In the genomic region with DNA sequence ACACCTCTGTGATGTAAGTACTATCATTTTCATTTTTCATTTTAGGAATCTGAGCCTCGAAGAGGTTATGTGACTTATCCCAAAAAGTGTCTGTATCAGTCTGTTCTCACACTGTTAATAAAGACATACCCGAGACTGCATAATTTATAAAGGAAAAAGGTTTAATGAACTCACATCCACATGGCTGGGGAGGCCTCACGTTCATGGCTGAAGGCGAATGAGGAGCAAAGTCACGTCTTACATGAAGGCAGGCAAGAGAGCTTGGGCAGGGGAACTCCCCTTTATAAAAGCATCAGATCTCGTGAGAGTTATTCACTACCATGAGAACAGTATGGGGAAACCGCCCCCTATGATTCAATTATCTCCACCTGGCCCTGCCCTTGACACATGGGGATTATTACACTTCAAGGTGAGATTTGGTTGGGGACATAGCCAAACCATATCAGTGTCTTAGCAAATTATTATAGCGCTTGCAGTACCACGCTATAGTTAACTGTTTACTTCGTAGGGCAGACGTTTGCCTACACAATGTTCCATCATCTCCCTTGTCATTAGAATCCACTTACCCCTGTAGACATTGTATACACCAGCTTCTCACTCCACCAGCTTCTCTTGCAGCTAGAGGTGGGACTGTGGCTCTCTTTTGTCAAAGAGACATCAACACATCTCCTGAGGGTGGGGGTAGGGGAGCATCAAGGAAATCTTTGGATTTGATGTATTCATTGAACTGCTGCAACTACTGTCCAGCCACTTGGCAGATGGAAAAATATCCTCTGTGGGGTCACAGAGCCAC, we compare ENCODE assay signal across 27 cellular contexts.
"Had no signal": no experiment of that assay in that cellular context is flagged by ENCODE, and none has a peak within 500 bp of the region (broad histone marks: within the 10 kb centered on the region; RNA-seq: fewer than 3 reads in every experiment).

No MANE protein-coding gene starts in this region.

- H3K27me3 Mint-ChIP-seq: activated naive CD4-positive, alpha-beta T cell treated with anti-CD3 and anti-CD28 coated beads, Interleukin-2, amount 50 U/mL, for 24 hours; activated T-cell treated with anti-CD3 and anti-CD28 coated beads, Interleukin-2, amount 50 U/mL, for 24 hours; central memory CD8-positive, alpha-beta T cell had no signal

- H3K27ac ChIP-seq: ascending aorta, body of pancreas had no signal

- H3K36me3 ChIP-seq: ascending aorta had no signal

- H3K4me3 ChIP-seq: ascending aorta, body of pancreas had no signal

- H3K9me3 Mint-ChIP-seq: activated naive CD4-positive, alpha-beta T cell treated with anti-CD3 and anti-CD28 coated beads, Interleukin-2, amount 50 U/mL, for 24 hours; activated T-cell treated with anti-CD3 and anti-CD28 coated beads, Interleukin-2, amount 50 U/mL, for 24 hours; central memory CD8-positive, alpha-beta T cell; WTC11 had no signal

- H3K36me3 Mint-ChIP-seq: WTC11 had no signal

- H3K4me2 ChIP-seq: SK-N-SH had no signal

- H3K9ac ChIP-seq: SK-N-SH had no signal

- DNase-seq: activated CD4-positive, alpha-beta T cell treated with anti-CD3 and anti-CD28 coated beads for 48 hours; activated CD4-positive, alpha-beta T cell treated with anti-CD3 and anti-CD28 coated beads, Interleukin-2, amount 50 U/mL, for 4 hours; activated CD4-positive, CD25-positive, alpha-beta regulatory T cell treated with anti-CD3 and anti-CD28 coated beads, Interleukin-2, amount 50 U/mL, for 72 hours; activated CD8-positive, alpha-beta T cell treated with anti-CD3 and anti-CD28 coated beads, Interleukin-2, amount 10 ng/mL, durations not matched to agents 7 days and 5 days; activated effector memory CD4-positive, alpha-beta T cell treated with Interleukin-2 at 50 U/mL for 16 hours; activated naive CD4-positive, alpha-beta T cell; activated T-cell treated with anti-CD3 and anti-CD28 coated beads, Interleukin-2, amount 50 U/mL, for 24 hours; amniotic stem cell; body of pancreas; Karpas-422; MM.1S; NCI-H1105 treated with DMSO at 0.1 percent for 48 hours; NCI-H1930; NCI-H345; NCI-H510A; NCI-H526 treated with DMSO at 0.1 percent for 48 hours; NCI-H82; NK-92 treated with Interleukin-12 subunit alpha and Interleukin-12 subunit beta, amount 100 ng/mL, for 24 hours; RPMI8226; SK-N-SH had no signal

- H3K4me1 ChIP-seq: ascending aorta, body of pancreas had no signal

- ATAC-seq: activated CD8-positive, alpha-beta T cell treated with anti-CD3 and anti-CD28 coated beads, Interleukin-2, amount 10 ng/mL, durations not matched to agents 7 days and 5 days; body of pancreas; Panc1; Right ventricle myocardium inferior; WTC11 had no signal

- H3K27ac Mint-ChIP-seq: activated T-cell treated with anti-CD3 and anti-CD28 coated beads, Interleukin-2, amount 50 U/mL, for 24 hours; activated T-helper 1 cell treated with anti-CD3 and anti-CD28 coated beads, Interleukin-12 subunit alpha, Interleukin-12 subunit beta, Interleukin-2, Interleukin-4 antibody, amounts not matched to agents 30 ng/mL and 10 ng/mL and 1 ng/mL, durations not matched to agents 14 hours and 24 hours and 36 hours; WTC11 had no signal

- H3K9me3 ChIP-seq: ascending aorta, body of pancreas, SK-N-SH had no signal

- H3K27me3 ChIP-seq: ascending aorta, body of pancreas had no signal

- H3K4me3 Mint-ChIP-seq: activated CD8-positive, alpha-beta T cell treated with anti-CD3 and anti-CD28 coated beads, Interleukin-2, amount 10 ng/mL, durations not matched to agents 7 days and 5 days; activated T-cell treated with anti-CD3 and anti-CD28 coated beads, Interleukin-2, amount 50 U/mL, for 24 hours; activated T-helper 1 cell treated with anti-CD3 and anti-CD28 coated beads, Interleukin-12 subunit alpha, Interleukin-12 subunit beta, Interleukin-2, Interleukin-4 antibody, amounts not matched to agents 30 ng/mL and 10 ng/mL and 1 ng/mL, durations not matched to agents 14 hours and 24 hours and 36 hours; central memory CD8-positive, alpha-beta T cell; WTC11 had no signal
